21 cellular contexts compared by ENCODE assay signal in the genomic region with DNA sequence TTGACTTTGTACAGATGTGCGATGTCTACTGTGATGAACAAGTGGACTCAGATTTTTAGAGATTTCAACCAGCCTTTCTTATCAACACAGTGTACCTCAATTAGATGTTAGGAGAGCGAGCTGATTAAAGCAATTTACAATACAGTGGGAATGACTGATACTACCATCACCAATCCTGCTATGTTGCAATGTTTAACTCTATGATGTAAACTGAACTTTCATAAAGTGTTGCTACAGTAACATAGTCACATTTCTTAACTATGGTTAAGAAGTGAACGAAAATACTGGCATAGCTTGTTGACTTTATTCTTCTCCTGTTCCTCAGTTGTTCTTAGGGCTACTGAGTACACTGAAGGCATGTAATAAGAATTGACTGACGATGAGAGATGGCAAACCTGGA.
DNase-seq lines count a peak whose midpoint lies in the region; ATAC-seq, FAIRE-seq and TF ChIP-seq lines count a peak whose summit lies in the region.
"Had no signal": no experiment of that assay in that cellular context is flagged by ENCODE, and none has a peak within 500 bp of the region (broad histone marks: within the 10 kb centered on the region; RNA-seq: fewer than 3 reads in every experiment).

No MANE protein-coding gene starts in this region.

- WGBS in HepG2 (ENCODE audit: low lambda C conversion rate), result 32% methylated on average over 4 of the region's 4 CpGs
- 71% methylated on average over 3 of the region's 4 CpGs for WGBS in right lobe of liver (ENCODE audit: insufficient coverage, low coverage, low lambda C conversion rate, missing lambda C conversion rate)

- intact Hi-C loops in HepG2 (cut with micrococcal nuclease; ENCODE audit: unreplicated experiment) (no loop called here), right lobe of liver (cut with DNase I) (loop anchor here in 1 of 2 donors (10.0 kb wide), 1 partner anchor 258 kb away; no protein-coding TSS in a partner anchor), MCF 10A (cut with micrococcal nuclease) (no loop called here)

- POLR2A ChIA-PET in HepG2 (lab: Yijun Ruan, JAX) (no interaction called here), MCF 10A (lab: Yijun Ruan, JAX) (no interaction called here)

- H3K27me3 ChIP-seq in HepG2 (ENCODE audit: control insufficient read depth in 1 of 2, insufficient read depth in 2 of 2, low read length in 2 of 2) (no peaks in the 10 kb centered on the region), right lobe of liver (no peaks in the 10 kb centered on the region)

- H3K9me3 ChIP-seq in HepG2 (ENCODE audit: low read length), result no peaks in the 10 kb centered on the region
- no peaks in the 10 kb centered on the region for H3K9me3 ChIP-seq in right lobe of liver
- H3K9me3 ChIP-seq: HAP-1 had no signal

- no peak overlapping the region for H3K27ac Mint-ChIP-seq in MCF 10A (ENCODE audit: low read depth, unreplicated experiment)

- H3K27ac ChIP-seq in HepG2 (ENCODE audit: extremely low read length, insufficient read depth, low read length) (no peak overlapping the region), right lobe of liver (no peak overlapping the region)
- H3K27ac ChIP-seq: HL-60 had no signal

- H3K9ac ChIP-seq in HepG2 (ENCODE audit: insufficient read depth, low read depth, low read length), result no peak overlapping the region

- no peaks in the 10 kb centered on the region for H3K79me2 ChIP-seq in HepG2 (ENCODE audit: insufficient read depth, low read length)

- no peak overlapping the region for H3K4me3 Mint-ChIP-seq in MCF 10A (ENCODE audit: unreplicated experiment)

- FAIRE-seq in HepG2 (lab: Jason Lieb, UNC), result no peak
- no peak for FAIRE-seq in GM12891 (lab: Jason Lieb, UNC)

- H3K4me2 ChIP-seq in HepG2 (ENCODE audit: low read depth, low read length), result no peak overlapping the region

- peaks cover 63% of the 10 kb centered on the region for H3K36me3 Mint-ChIP-seq in MCF 10A (ENCODE audit: insufficient read depth, unreplicated experiment)

- CTCF ChIA-PET in HepG2 (lab: Yijun Ruan, JAX; ENCODE audit: low intra/inter-chr PET ratio, low total read pairs), result no interaction called here
- CTCF ChIA-PET in MCF 10A (lab: Yijun Ruan, JAX), result interaction anchor here (0.5 to 2.9 kb wide), 2 partner anchors 10 to 144 kb away, joined by 3 to 13 read pairs; no protein-coding TSS in a partner anchor

- no peaks in the 10 kb centered on the region for H4K20me1 ChIP-seq in HepG2 (ENCODE audit: insufficient read depth, low read length)

- no peak overlapping the region for H3K4me3 ChIP-seq in HepG2 (replicated peaks in 1 of 3; ENCODE audit: insufficient read depth in 1 of 3, low read depth in 2 of 3, low read length in 3 of 3)
- no peak overlapping the region for H3K4me3 ChIP-seq in right lobe of liver
- H3K4me3 ChIP-seq: HAP-1 had no signal

- BruUV-seq in HepG2 (replicated peaks; lab: Mats Ljungman, UMichigan) (no TSS peak), MCF 10A (replicated peaks; lab: Mats Ljungman, UMichigan) (no TSS peak)

- no peaks in the 10 kb centered on the region for H3K4me1 Mint-ChIP-seq in MCF 10A (ENCODE audit: insufficient read depth, unreplicated experiment)

- ATAC-seq in HepG2, result no peak
- no peak for ATAC-seq in right lobe of liver

- H3K27me3 Mint-ChIP-seq in MCF 10A (ENCODE audit: insufficient read depth, unreplicated experiment), result no peaks in the 10 kb centered on the region

- TF ChIP-seq POLR2A in HepG2 (IDR thresholded peaks at IDR 0.05; ENCODE audit: insufficient read depth in 1 of 2, low read depth in 2 of 2, low read length in 2 of 2) (no peak), right lobe of liver (IDR thresholded peaks at IDR 0.05) (no peak), GM12891 (IDR thresholded peaks at IDR 0.05; ENCODE audit: low read depth, low read length) (no peak)

- H2AFZ ChIP-seq in HepG2 (ENCODE audit: low read length), result no peak overlapping the region

- H3K4me1 ChIP-seq in HepG2 (ENCODE audit: insufficient read depth, low read length) (no peaks in the 10 kb centered on the region), right lobe of liver (no peaks in the 10 kb centered on the region)
- H3K4me1 ChIP-seq: HAP-1 had no signal

- no peaks in the 10 kb centered on the region for H3K36me3 ChIP-seq in HepG2 (replicated peaks in 1 of 2; ENCODE audit: control insufficient read depth in 1 of 2, insufficient read depth in 2 of 2, low read length in 2 of 2)
- H3K36me3 ChIP-seq in right lobe of liver, result peaks cover 0 to 2% (median 0%) of the 10 kb centered on the region in 4 donors
- H3K36me3 ChIP-seq: HAP-1 had no signal

- TF ChIP-seq EP300 in HepG2 (IDR thresholded peaks at IDR 0.05; ENCODE audit: low read depth in 2 of 2, low read length in 2 of 2) (no peak), HepG2 (CRISPR knock-in tag; IDR thresholded peaks at IDR 0.05; ENCODE audit: borderline replicate concordance) (no peak)

- TF ChIP-seq CTCF in HepG2 (CRISPR knock-in tag; IDR thresholded peaks at IDR 0.05) (no peak), right lobe of liver (IDR thresholded peaks at IDR 0.05) (no peak), MCF 10A (IDR thresholded peaks at IDR 0.05; ENCODE audit: unreplicated experiment) (no peak), GM13976 (IDR thresholded peaks at IDR 0.05; ENCODE audit: borderline replicate concordance, control extremely low read depth, extremely low read depth, insufficient read depth, missing control alignments) (no peak)

- in situ Hi-C loops in HepG2 (cut with HindIII; ENCODE audit: extremely low pct_ligation_motif_present, low pct_unique_long_range_greater_than_20kb), result no loop called here
- in situ Hi-C loops in GM13976 (cut with MboI; ENCODE audit: low sequenced_read_pairs, unreplicated experiment), result no loop called here

- DNase-seq in HepG2 (ENCODE audit: low spot score) (no peak), right lobe of liver (no peak), amniotic epithelial cell (ENCODE audit: low read depth) (peak; percentile 55), fibroblast of peridontal ligament (ENCODE audit: extremely low read depth) (peak; percentile 55), GM12891 (ENCODE audit: insufficient read length, low spot score) (no peak), MCF 10A (ENCODE audit: unreplicated experiment) (no peak), NCI-H187 (lab: John Stamatoyannopoulos, UW) (no peak), GM13976 (ENCODE audit: low spot score) (no peak)
- DNase-seq: 8988T, GOT3, Karpas-422, NCI-H1048, NCI-H1417, NCI-H1694, NCI-H2081, NCI-H2227 treated with DMSO at 0.1 percent for 48 hours, NCI-H526 treated with DMSO at 0.1 percent for 48 hours, Right ventricle myocardium superior, RPMI8226 had no signal

- no peaks in the 10 kb centered on the region for H3K9me3 Mint-ChIP-seq in MCF 10A (ENCODE audit: unreplicated experiment)

- no peak for TF ChIP-seq RAD21 in HepG2 (CRISPR knock-in tag; IDR thresholded peaks at IDR 0.05)

TF ChIP-seq in HepG2, 621 proteins besides CTCF, POLR2A, EP300 and RAD21:
- no peak for TF ChIP-seq GABPB1 (CRISPR knock-in tag; IDR thresholded peaks at IDR 0.05)
- peak; percentile 32; the same call in 1 of the 2 replicates for TF ChIP-seq CEBPB (IDR thresholded peaks at IDR 0.05; ENCODE audit: borderline replicate concordance, low read depth, low read length)
TF ChIP-seq in HepG2: peak in this region for 1.

TF ChIP-seq in GM12891, 5 proteins besides CTCF, POLR2A, EP300 and RAD21:
- TF ChIP-seq TAF1 (IDR thresholded peaks at IDR 0.05; ENCODE audit: low read depth, low read length), result no peak
- TF ChIP-seq POLR2AphosphoS5 (IDR thresholded peaks at IDR 0.05; ENCODE audit: low read depth, low read length), result no peak
- no peak for TF ChIP-seq POU2F2 (IDR thresholded peaks at IDR 0.05; ENCODE audit: low read depth, low read length)

Comparison
In these comparisons a context has a peak if more than half of its experiments do, and no peak if none do; other contexts are left out.
1. DNase-seq: peak in amniotic epithelial cell (single experiment) and fibroblast of peridontal ligament (single experiment); none in HepG2 (single experiment), right lobe of liver (0 of 3), GM12891 (single experiment), MCF 10A (single experiment), NCI-H187 (0 of 2) and GM13976 (single experiment).